8 cellular contexts compared by ENCODE assay signal in genomic region chrX:80578518-80579105, GRCh38.
A peak's percentile ranks its signal among the peaks of the same experiment; 100 is the strongest.
DNase-seq lines count a peak whose midpoint lies in the region; ATAC-seq, FAIRE-seq and TF ChIP-seq lines count a peak whose summit lies in the region.
"Had no signal": no experiment of that assay in that cellular context is flagged by ENCODE, and none has a peak within 500 bp of the region (broad histone marks: within the 10 kb centered on the region; RNA-seq: fewer than 3 reads in every experiment).

No MANE protein-coding gene starts in this region.

- no peaks in the 10 kb centered on the region for H3K9me3 ChIP-seq in iPS DF 6.9 (ENCODE audit: control insufficient read depth, insufficient read depth, low read length)

- CTCF ChIA-PET in HEK293T (lab: Yijun Ruan, JAX), result no interaction called here

- no peaks in the 10 kb centered on the region for H3K27me3 ChIP-seq in iPS DF 6.9 (ENCODE audit: control insufficient read depth, insufficient read depth, low read length)

- H3K36me3 ChIP-seq in iPS DF 6.9 (ENCODE audit: control insufficient read depth, insufficient read depth, low read length), result no peaks in the 10 kb centered on the region

- H3K36me3 Mint-ChIP-seq in natural killer cell, result no peaks in the 10 kb centered on the region

- H3K4me3 ChIP-seq in iPS DF 6.9 (ENCODE audit: low read length), result no peak overlapping the region
- H3K4me3 ChIP-seq: skin epidermis had no signal

- no peaks in the 10 kb centered on the region for H3K9me3 Mint-ChIP-seq in natural killer cell

- H3K4me1 Mint-ChIP-seq in natural killer cell, result no peaks in the 10 kb centered on the region

- peak; percentile 37 for FAIRE-seq in G401.6 (lab: Jason Lieb, UNC)

- TF ChIP-seq CTCF in natural killer cell (IDR thresholded peaks at IDR 0.05), result no peak

- intact Hi-C loops in natural killer cell (cut with micrococcal nuclease), result no loop called here

- POLR2A ChIA-PET in HEK293T (lab: Yijun Ruan, JAX), result no interaction called here

- H3K27ac Mint-ChIP-seq in natural killer cell, result no peak overlapping the region

- H3K4me1 ChIP-seq in iPS DF 6.9 (ENCODE audit: control insufficient read depth, insufficient read depth, low read length), result no peaks in the 10 kb centered on the region

- no peaks in the 10 kb centered on the region for H3K27me3 Mint-ChIP-seq in natural killer cell (ENCODE audit: low read depth in 2 of 2)

- WGBS in iPS DF 6.9 (ENCODE audit: insufficient coverage, insufficient read length), result no CpG with 5 or more reads among the region's 3 CpGs

- H3K4me3 Mint-ChIP-seq in natural killer cell, result no peak overlapping the region

- DNase-seq in HEK293T (ENCODE audit: extremely low spot score) (peak; percentile 31), SK-MEL-5 (ENCODE audit: low read depth, low spot score) (peak; percentile 63), iPS DF 6.9 (ENCODE audit: low read depth, low spot score) (peak; percentile 1), natural killer cell (no peak), activated gamma-delta T cell treated with Interleukin-2 at 50 U/mL for 16 hours (no peak), dedifferentiated amniotic fluid mesenchymal stem cell (ENCODE audit: extremely low spot score) (no peak)

- in situ Hi-C loops in SK-MEL-5 (cut with HindIII; ENCODE audit: low pct_unique_long_range_greater_than_20kb, low sequenced_read_pairs), result no loop called here

- ATAC-seq in natural killer cell, result no peak

- no peak overlapping the region for H3K27ac ChIP-seq in iPS DF 6.9 (ENCODE audit: low read length)
- H3K27ac ChIP-seq: skin epidermis had no signal

TF ChIP-seq in HEK293T, 16 proteins besides CTCF, POLR2A, EP300 and RAD21:
- TF ChIP-seq SUZ12 (IDR thresholded peaks at IDR 0.05) (no peak), CTBP1 (IDR thresholded peaks at IDR 0.05; ENCODE audit: borderline replicate concordance) (no peak), FOXK2 (IDR thresholded peaks at IDR 0.05) (no peak)

Comparison
In these comparisons a context has a peak if more than half of its experiments do, and no peak if none do; other contexts are left out.
1. DNase-seq: peak in HEK293T (single experiment), SK-MEL-5 (single experiment) and iPS DF 6.9 (single experiment); none in natural killer cell (single experiment), activated gamma-delta T cell treated with Interleukin-2 at 50 U/mL for 16 hours (single experiment) and dedifferentiated amniotic fluid mesenchymal stem cell (single experiment).